Comparison of ENCODE assay signal across 23 cellular contexts in the genomic region with DNA sequence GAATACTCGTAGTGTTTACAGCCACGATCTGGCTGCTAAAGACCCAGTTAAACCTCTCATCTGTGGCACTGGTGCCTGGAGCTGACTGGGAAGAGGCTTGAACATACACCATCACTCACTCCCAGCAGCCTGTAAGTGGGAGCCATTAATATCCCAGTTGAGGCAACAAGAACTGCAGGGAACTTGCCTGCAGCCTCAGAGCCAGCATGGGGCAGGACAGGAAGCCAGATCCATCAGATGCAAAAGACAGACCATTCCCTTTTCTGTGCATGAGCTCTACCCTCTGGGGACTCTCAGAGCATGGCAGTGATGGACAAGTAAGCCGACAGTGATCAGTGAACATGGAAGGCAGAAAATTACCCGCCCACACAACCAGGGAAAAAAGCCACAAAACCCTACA.
"Had no signal": no experiment of that assay in that cellular context is flagged by ENCODE, and none has a peak within 500 bp of the region (broad histone marks: within the 10 kb centered on the region; RNA-seq: fewer than 3 reads in every experiment).

No MANE protein-coding gene starts in this region.

- H3K36me3 Mint-ChIP-seq: immature natural killer cell; mesothelial cell of epicardium; naive B cell; natural killer cell; stimulated activated effector memory CD8-positive, alpha-beta T cell treated with anti-CD3 and anti-CD28 coated beads, Interleukin-12 subunit alpha, Interleukin-12 subunit beta, amount 100 ng/mL, for 72 hours; type B pancreatic cell had no signal

- H3K27me3 ChIP-seq: right atrium auricular region, right lobe of liver, uterus had no signal

- H3K4me3 ChIP-seq: left ventricle myocardium inferior, lung, right atrium auricular region, right lobe of liver, smooth muscle cell, suprapubic skin, tibial nerve, uterus had no signal

- H3K4me1 Mint-ChIP-seq: immature natural killer cell; naive B cell; natural killer cell; nephron progenitor cell; stimulated activated effector memory CD8-positive, alpha-beta T cell treated with anti-CD3 and anti-CD28 coated beads, Interleukin-12 subunit alpha, Interleukin-12 subunit beta, amount 100 ng/mL, for 72 hours had no signal

- H3K9ac ChIP-seq: parathyroid adenoma had no signal

- H3K27ac Mint-ChIP-seq: immature natural killer cell; mesothelial cell of epicardium; natural killer cell; nephron progenitor cell; progenitor cell of endocrine pancreas; stimulated activated effector memory CD8-positive, alpha-beta T cell treated with anti-CD3 and anti-CD28 coated beads, Interleukin-12 subunit alpha, Interleukin-12 subunit beta, amount 100 ng/mL, for 72 hours; stimulated activated naive CD8-positive, alpha-beta T cell treated with anti-CD3 and anti-CD28 coated beads, Interleukin-15, Interleukin-2, amounts not matched to agents 100 ng/mL and 50 ng/mL, for 24 hours; type B pancreatic cell had no signal

- H2AFZ ChIP-seq: parathyroid adenoma had no signal

- H3K27ac ChIP-seq: left ventricle myocardium inferior, parathyroid adenoma, right atrium auricular region, right lobe of liver, suprapubic skin, tibial nerve, uterus had no signal

- H3K4me2 ChIP-seq: smooth muscle cell had no signal

- H3K4me3 Mint-ChIP-seq: immature natural killer cell; mesothelial cell of epicardium; naive B cell; natural killer cell; nephron progenitor cell; stimulated activated effector memory CD8-positive, alpha-beta T cell treated with anti-CD3 and anti-CD28 coated beads, Interleukin-12 subunit alpha, Interleukin-12 subunit beta, amount 100 ng/mL, for 72 hours; stimulated activated naive CD8-positive, alpha-beta T cell treated with anti-CD3 and anti-CD28 coated beads, Interleukin-15, Interleukin-2, amounts not matched to agents 100 ng/mL and 50 ng/mL, for 24 hours; type B pancreatic cell had no signal

- H3K36me3 ChIP-seq: left ventricle myocardium inferior, right atrium auricular region, right lobe of liver, suprapubic skin, tibial nerve, uterus had no signal

- DNase-seq: hypothalamus; immature natural killer cell; left ventricle myocardium inferior; mesendoderm; naive B cell; natural killer cell; nephron progenitor cell; stimulated activated CD4-positive, alpha-beta T cell treated with anti-CD3 and anti-CD28 coated beads, Interleukin-1b, Interleukin-23, amount 100 ng/mL, for 48 hours; stimulated activated CD4-positive, alpha-beta T cell treated with anti-CD3 and anti-CD28 coated beads, Interleukin-2, amount 100 ng/mL, for 48 hours; stimulated activated naive CD4-positive, alpha-beta T cell; uterus had no signal

- H3K9me3 ChIP-seq: left ventricle myocardium inferior, right atrium auricular region, right lobe of liver, suprapubic skin, tibial nerve, uterus had no signal

- H3K79me2 ChIP-seq: parathyroid adenoma had no signal

- ATAC-seq: natural killer cell; right lobe of liver; stimulated activated effector memory CD8-positive, alpha-beta T cell treated with anti-CD3 and anti-CD28 coated beads, Interleukin-12 subunit alpha, Interleukin-12 subunit beta, amount 100 ng/mL, for 72 hours had no signal

- H3K9me3 Mint-ChIP-seq: immature natural killer cell; mesothelial cell of epicardium; natural killer cell; nephron progenitor cell; stimulated activated effector memory CD8-positive, alpha-beta T cell treated with anti-CD3 and anti-CD28 coated beads, Interleukin-12 subunit alpha, Interleukin-12 subunit beta, amount 100 ng/mL, for 72 hours; stimulated activated naive CD8-positive, alpha-beta T cell treated with anti-CD3 and anti-CD28 coated beads, Interleukin-15, Interleukin-2, amounts not matched to agents 100 ng/mL and 50 ng/mL, for 24 hours; type B pancreatic cell had no signal
